9 cellular contexts compared by ENCODE assay signal in genomic region chr17:83119987-83120864, GRCh38. TPM values are rescaled to one million over a fixed set of nuclear protein-coding genes. Genes with fewer than 3 reads are reported as not detected.
DNase-seq lines count a peak whose midpoint lies in the region; ATAC-seq and TF ChIP-seq lines count a peak whose summit lies in the region.
"Had no signal": no experiment of that assay in that cellular context is flagged by ENCODE, and none has a peak within 500 bp of the region (broad histone marks: within the 10 kb centered on the region; RNA-seq: fewer than 3 reads in every experiment).

No MANE protein-coding gene starts in this region.

- in situ Hi-C loops in brain microvascular endothelial cell (cut with HindIII; ENCODE audit: low pct_ligation_motif_present, low sequenced_read_pairs), result no loop called here

- H3K36me3 ChIP-seq in OCI-LY1 (ENCODE audit: insufficient read depth, low read length) (no peaks in the 10 kb centered on the region), iPS-15b (ENCODE audit: control insufficient read depth, insufficient read depth, low read length) (no peaks in the 10 kb centered on the region), brain microvascular endothelial cell (replicated peaks) (no peaks in the 10 kb centered on the region), BE2C (no peaks in the 10 kb centered on the region)

- peak overlapping the region; percentile 39 for H3K4me3 ChIP-seq in OCI-LY1 (ENCODE audit: low read depth, low read length, poor library complexity, severe bottlenecking)
- peak overlapping the region; percentile 50 for H3K4me3 ChIP-seq in iPS-15b (ENCODE audit: low read depth, low read length)
- no peak overlapping the region for H3K4me3 ChIP-seq in brain microvascular endothelial cell (ENCODE audit: low read depth, low read length)
- no peak overlapping the region for H3K4me3 ChIP-seq in BE2C (ENCODE audit: low read depth, low read length)
- H3K4me3 ChIP-seq: psoas muscle had no signal

- peak overlapping the region; percentile 43 for H3K4me2 ChIP-seq in OCI-LY1 (ENCODE audit: low read length)

- H3K9me3 ChIP-seq in OCI-LY1 (ENCODE audit: low read length) (no peaks in the 10 kb centered on the region), iPS-15b (ENCODE audit: control insufficient read depth, insufficient read depth, low read length) (no peaks in the 10 kb centered on the region), BE2C (no peaks in the 10 kb centered on the region; the same call in 1 of the 2 replicates)
- H3K9me3 ChIP-seq: psoas muscle had no signal

- TF ChIP-seq CTCF in OCI-LY1 (IDR thresholded peaks at IDR 0.05; ENCODE audit: low read length) (no peak), brain microvascular endothelial cell (IDR thresholded peaks at IDR 0.05; ENCODE audit: low read depth, low read length, missing control alignments) (no peak), BE2C (IDR thresholded peaks at IDR 0.05; ENCODE audit: low read depth, low read length) (no peak)

- peak overlapping the region; percentile 53 for H3K27ac ChIP-seq in OCI-LY1 (ENCODE audit: low read depth, low read length, poor library complexity, severe bottlenecking)
- no peak overlapping the region for H3K27ac ChIP-seq in brain microvascular endothelial cell
- H3K27ac ChIP-seq: psoas muscle had no signal

- H3K9ac ChIP-seq in OCI-LY1 (ENCODE audit: low read length) (no peak overlapping the region), iPS-15b (ENCODE audit: low read depth, low read length) (no peak overlapping the region)

- H3F3A ChIP-seq in OCI-LY1 (ENCODE audit: insufficient read depth, low read length), result no peaks in the 10 kb centered on the region

- H4K20me1 ChIP-seq in OCI-LY1 (ENCODE audit: insufficient read depth, low read length), result no peaks in the 10 kb centered on the region

- H3K9me2 ChIP-seq in OCI-LY1 (ENCODE audit: low read depth, low read length), result no peaks in the 10 kb centered on the region

- H3K79me2 ChIP-seq in OCI-LY1 (ENCODE audit: insufficient read depth, low read length), result no peaks in the 10 kb centered on the region

- H2AFZ ChIP-seq in OCI-LY1 (ENCODE audit: low read length), result no peak overlapping the region

- peak; percentile 82 for DNase-seq in GF-D8 (lab: John Stamatoyannopoulos, UW)
- no peak for DNase-seq in brain microvascular endothelial cell
- DNase-seq in stimulated activated CD4-positive, alpha-beta T cell treated with anti-CD3 and anti-CD28 coated beads, Interleukin-4, amount 100 ng/mL, for 1 hour, result no peak
- no peak for DNase-seq in stimulated activated naive CD4-positive, alpha-beta T cell (lab: John Stamatoyannopoulos, UW)
- DNase-seq in BE2C, result no peak

- H3K4me1 ChIP-seq in OCI-LY1 (ENCODE audit: insufficient read depth, low read length, severe bottlenecking) (peaks cover 12% of the 10 kb centered on the region), iPS-15b (ENCODE audit: control insufficient read depth, insufficient read depth, low read length) (no peaks in the 10 kb centered on the region), BE2C (no peaks in the 10 kb centered on the region)
- H3K4me1 ChIP-seq: psoas muscle had no signal

- peak; percentile 79 for ATAC-seq in GM21619 (IDR thresholded peaks at IDR 0.05; ENCODE audit: unreplicated experiment)
- ATAC-seq: psoas muscle had no signal

- H3K27me3 ChIP-seq in OCI-LY1 (ENCODE audit: insufficient read depth, low read length) (no peaks in the 10 kb centered on the region), iPS-15b (ENCODE audit: control insufficient read depth, insufficient read depth, low read length) (peaks cover 17% of the 10 kb centered on the region), brain microvascular endothelial cell (replicated peaks) (no peaks in the 10 kb centered on the region), BE2C (peaks cover 15% of the 10 kb centered on the region)

RNA-seq across cellular contexts. Expression of gene METRNL, which starts 40.8 kb away (rescaled TPM):
- 25.8 TPM for polyA plus RNA-seq in BE2C (2012; ENCODE audit: insufficient read depth, insufficient read length, low read depth)

Comparison
In these comparisons a context has a peak if more than half of its experiments do, and no peak if none do; other contexts are left out.
1. H3K4me3 ChIP-seq: peak in OCI-LY1 (single experiment) and iPS-15b (single experiment); none in brain microvascular endothelial cell (single experiment) and BE2C (single experiment).